Comparison of ENCODE assay signal across 20 cellular contexts in the genomic region with DNA sequence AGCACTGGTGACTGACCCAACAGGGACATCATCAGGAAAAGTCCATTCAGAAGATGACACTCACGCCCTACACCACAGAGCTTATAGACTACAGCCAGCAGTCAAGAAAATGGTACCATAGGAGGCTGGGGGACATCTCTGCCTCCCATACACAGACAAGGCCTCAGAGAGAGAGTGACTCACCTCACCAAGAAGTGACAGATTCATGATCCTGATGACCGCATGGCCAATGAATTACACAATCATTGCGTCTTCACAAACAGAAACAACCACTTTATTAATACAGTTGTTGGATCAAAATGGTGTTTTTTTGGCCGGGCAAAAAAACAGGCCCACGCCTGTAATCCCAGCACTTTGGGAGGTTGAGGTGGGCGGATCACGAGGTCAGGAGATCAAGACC.
"Had no signal": no experiment of that assay in that cellular context is flagged by ENCODE, and none has a peak within 500 bp of the region (broad histone marks: within the 10 kb centered on the region; RNA-seq: fewer than 3 reads in every experiment).

No MANE protein-coding gene starts in this region.

- H3K9me3 ChIP-seq: gastroesophageal sphincter, ovary, suprapubic skin, thyroid gland had no signal

- H3K27ac ChIP-seq: coronary artery, dorsolateral prefrontal cortex, gastroesophageal sphincter, ovary, suprapubic skin, thyroid gland had no signal

- H3K4me1 ChIP-seq: gastroesophageal sphincter, suprapubic skin, thyroid gland had no signal

- H3K27me3 ChIP-seq: gastroesophageal sphincter, ovary, suprapubic skin, thyroid gland had no signal

- H3K9me3 Mint-ChIP-seq: mesothelial cell of epicardium, natural killer cell, type B pancreatic cell had no signal

- DNase-seq: dorsolateral prefrontal cortex; effector CD8-positive, alpha-beta T cell; glutamatergic neuron; islet precursor cell; mammary epithelial cell; natural killer cell; ovary; right cardiac atrium; stimulated activated CD4-positive, alpha-beta T cell treated with anti-CD3 and anti-CD28 coated beads, Interleukin-2, amount 100 ng/mL, for 48 hours; stimulated activated naive CD4-positive, alpha-beta T cell treated with Interleukin-2 at 50 U/mL for 16 hours; thyroid gland had no signal

- H3K4me3 ChIP-seq: coronary artery, dorsolateral prefrontal cortex, gastroesophageal sphincter, ovary, smooth muscle cell, suprapubic skin, thyroid gland had no signal

- H3K36me3 ChIP-seq: gastroesophageal sphincter, ovary, suprapubic skin, thyroid gland had no signal

- H3K4me1 Mint-ChIP-seq: natural killer cell, neural crest cell had no signal

- ATAC-seq: gastroesophageal sphincter, left lobe of liver, natural killer cell, right cardiac atrium had no signal

- H3K27ac Mint-ChIP-seq: mesothelial cell of epicardium, natural killer cell, progenitor cell of endocrine pancreas, type B pancreatic cell had no signal

- H3K4me2 ChIP-seq: smooth muscle cell had no signal

- H3K4me3 Mint-ChIP-seq: mesothelial cell of epicardium, natural killer cell, neural crest cell, type B pancreatic cell had no signal
